In genomic region chr17:43634681-43635125, GRCh38 we compare ENCODE assay signal across 16 cellular contexts. TPM values are rescaled to one million over a fixed set of nuclear protein-coding genes. Genes with fewer than 3 reads are reported as not detected.
DNase-seq lines count a peak whose midpoint lies in the region; ATAC-seq and TF ChIP-seq lines count a peak whose summit lies in the region.
"Had no signal": no experiment of that assay in that cellular context is flagged by ENCODE, and none has a peak within 500 bp of the region (broad histone marks: within the 10 kb centered on the region; RNA-seq: fewer than 3 reads in every experiment).

No MANE protein-coding gene starts in this region.

- no peak overlapping the region; the same call in 1 of the 2 replicates for H4K91ac ChIP-seq in IMR-90 (ENCODE audit: insufficient read depth, low read depth, low read length)

- H3K4me3 ChIP-seq in IMR-90 (ENCODE audit: insufficient read depth, low read depth, low read length) = no peak overlapping the region
- H3K4me3 ChIP-seq in epithelial cell of esophagus (ENCODE audit: low read length) = no peak overlapping the region
- H3K4me3 ChIP-seq in prostate gland = no peak overlapping the region
- H3K4me3 ChIP-seq: MG63, stomach had no signal

- no peak for TF ChIP-seq RAD21 in IMR-90 (IDR thresholded peaks at IDR 0.05; ENCODE audit: low read length)

- in situ Hi-C loops in IMR-90 (cut with MboI; ENCODE audit: low sequenced_read_pairs) = no loop called here

- no peaks in the 10 kb centered on the region for H4K20me1 ChIP-seq in IMR-90 (ENCODE audit: insufficient read depth, low read length)

- peak overlapping the region in 1 of 2 experiments; percentile 10; a peak in 1 of 4 replicates for H4K8ac ChIP-seq in IMR-90 (ENCODE audit: low read depth in 2 of 2, low read length in 2 of 2)

- H3K9me1 ChIP-seq in IMR-90 (ENCODE audit: insufficient read depth, low read length) = peaks cover 3% of the 10 kb centered on the region

- dilution Hi-C loops in IMR-90 (cut with HindIII; ENCODE audit: low sequenced_read_pairs, unreplicated experiment) = no loop called here

- DNase-seq in IMR-90 (peak; percentile 53), epithelial cell of esophagus (ENCODE audit: low read depth) (peak; percentile 79), hepatic stellate cell (ENCODE audit: low spot score) (peak; percentile 35), prostate gland (ENCODE audit: low spot score) (peak; percentile 19), GM19238 (ENCODE audit: insufficient read length, low spot score) (no peak), GM20000 (ENCODE audit: low spot score) (no peak), GM10266 (ENCODE audit: extremely low spot score) (no peak)
- no peak for DNase-seq in NK-92 treated with Interleukin-12 subunit alpha and Interleukin-12 subunit beta, amount 100 ng/mL, for 24 hours (lab: John Stamatoyannopoulos, UW)
- DNase-seq: activated CD8-positive, alpha-beta T cell treated with anti-CD3 and anti-CD28 coated beads for 36 hours; effector CD4-positive, alpha-beta T cell; MG63; NCI-H2081 treated with DMSO at 0.1 percent for 48 hours; NCI-H82; SIG-M5; stomach; T1000 had no signal

- peak overlapping the region; percentile 12; the same call in 1 of the 2 replicates for H3K4me2 ChIP-seq in IMR-90 (ENCODE audit: low read depth, low read length)

- peak; percentile 56 for ATAC-seq in IMR-90 (ENCODE audit: low read depth)
- ATAC-seq: activated CD8-positive, alpha-beta T cell treated with anti-CD3 and anti-CD28 coated beads for 36 hours had no signal

- H3K14ac ChIP-seq in IMR-90 (replicated peaks; ENCODE audit: low read depth, low read length) = peak overlapping the region; percentile 81; the same call in 1 of the 2 replicates

- H4K5ac ChIP-seq in IMR-90 (ENCODE audit: low read depth, low read length) = no peak overlapping the region

- no peak overlapping the region for H3K9ac ChIP-seq in IMR-90 (ENCODE audit: low read depth, low read length)

- no peak for TF ChIP-seq POLR2A in IMR-90 (IDR thresholded peaks at IDR 0.05; ENCODE audit: low read depth, low read length)
- peak; percentile 3 for TF ChIP-seq POLR2A in prostate gland (IDR thresholded peaks at IDR 0.05)

- no peaks in the 10 kb centered on the region for H3K79me1 ChIP-seq in IMR-90 (ENCODE audit: low read depth in 1 of 2, low read length in 2 of 2)

- H2AFZ ChIP-seq in IMR-90 (replicated peaks; ENCODE audit: low read length, poor library complexity) = peak overlapping the region; percentile 74

- peak overlapping the region; percentile 78 for H3K23ac ChIP-seq in IMR-90 (ENCODE audit: low read depth, low read length)

- H2AK9ac ChIP-seq in IMR-90 (replicated peaks; ENCODE audit: low read depth, low read length, poor library complexity) = peak overlapping the region; percentile 23

- intact Hi-C loops in IMR-90 (cut with micrococcal nuclease) (no loop called here), prostate gland (cut with DNase I) (no loop called here)

- H2BK15ac ChIP-seq in IMR-90 (ENCODE audit: low read depth, low read length) = peak overlapping the region; percentile 32; the same call in 1 of the 3 replicates

- no peak overlapping the region for H2BK5ac ChIP-seq in IMR-90 (ENCODE audit: low read depth, low read length, poor library complexity, severe bottlenecking)

- TF ChIP-seq CTCF in IMR-90 (conservative IDR thresholded peaks at IDR 0.05; ENCODE audit: low read depth, low read length) = no peak
- TF ChIP-seq CTCF in epithelial cell of esophagus (IDR thresholded peaks at IDR 0.05; ENCODE audit: insufficient read depth, low read depth, low read length, missing control alignments) = no peak
- TF ChIP-seq CTCF in prostate gland (IDR thresholded peaks at IDR 0.05) = no peak
- TF ChIP-seq CTCF in GM20000 (IDR thresholded peaks at IDR 0.05; ENCODE audit: extremely low read depth, missing control alignments) = no peak
- no peak for TF ChIP-seq CTCF in GM10266 (IDR thresholded peaks at IDR 0.05; ENCODE audit: control insufficient read depth, insufficient read depth, low read depth, missing control alignments)

- 10% methylated on average over 7 of the region's 13 CpGs; no CpG with 5 or more reads in 1 of the 2 experiments for WGBS in IMR-90 (ENCODE audit: extremely low coverage in 2 of 2, insufficient read length in 1 of 2), 2 experiments
- WGBS in prostate gland = 8% methylated on average over 13 of the region's 13 CpGs

- H3K27ac ChIP-seq in IMR-90 (ENCODE audit: insufficient read depth, low read length) (no peak overlapping the region), prostate gland (peak overlapping the region; percentile 34 to 44)

- H2BK120ac ChIP-seq in IMR-90 (ENCODE audit: low read depth, low read length) = peak overlapping the region; percentile 79; the same call in 1 of the 2 replicates

- H3K36me3 ChIP-seq in IMR-90 (ENCODE audit: control insufficient read depth, insufficient read depth, low read length) = no peaks in the 10 kb centered on the region
- no peaks in the 10 kb centered on the region for H3K36me3 ChIP-seq in prostate gland
- H3K36me3 ChIP-seq: MG63, stomach had no signal

- 0 out of 2 replicates have a peak overlapping the region, but pooled peaks have one; percentile 29 for H3K18ac ChIP-seq in IMR-90 (ENCODE audit: low read depth, low read length)

- H2AK5ac ChIP-seq in IMR-90 (ENCODE audit: low read depth, low read length) = 0 out of 2 replicates have a peak overlapping the region, but pooled peaks have one; percentile 29

- CTCF ChIA-PET in IMR-90 (lab: Yijun Ruan, JAX) = interaction anchor here (1.4 kb wide), 1 partner anchor 58 kb away, joined by 5 read pairs; no protein-coding TSS in a partner anchor

- POLR2A ChIA-PET in IMR-90 (lab: Charles Lee; ENCODE audit: unreplicated experiment) = no interaction called here

- no peaks in the 10 kb centered on the region for H3K9me3 ChIP-seq in IMR-90 (ENCODE audit: control insufficient read depth, insufficient read depth, low read length)
- no peaks in the 10 kb centered on the region for H3K9me3 ChIP-seq in prostate gland
- H3K9me3 ChIP-seq: MG63, stomach had no signal

- H3K4me1 ChIP-seq in IMR-90 (ENCODE audit: control insufficient read depth, insufficient read depth, low read length) = 0 out of 2 replicates have a peak, but pooled peaks cover 2% of the 10 kb centered on the region
- H3K4me1 ChIP-seq in prostate gland (replicated peaks) = peaks cover 5% of the 10 kb centered on the region

- H2BK20ac ChIP-seq in IMR-90 (ENCODE audit: low read depth, low read length) = no peak overlapping the region

- H3K4ac ChIP-seq in IMR-90 (ENCODE audit: low read depth, low read length) = no peak overlapping the region

- peaks cover 20% of the 10 kb centered on the region; the same call in 1 of the 2 replicates for H3K27me3 ChIP-seq in IMR-90 (ENCODE audit: control insufficient read depth, insufficient read depth, low read length)
- no peaks in the 10 kb centered on the region for H3K27me3 ChIP-seq in prostate gland (replicated peaks; ENCODE audit: insufficient read depth)
- H3K27me3 ChIP-seq: MG63 had no signal

- no peak overlapping the region for H3K56ac ChIP-seq in IMR-90 (ENCODE audit: extremely low read depth, insufficient read depth, low read length)

- no TSS peak for BruUV-seq in IMR-90 (replicated peaks; lab: Mats Ljungman, UMichigan)

TF ChIP-seq in IMR-90, 13 proteins besides CTCF, POLR2A, EP300 and RAD21:
- TF ChIP-seq BHLHE40 (IDR thresholded peaks at IDR 0.05; ENCODE audit: low read depth, low read length) = 0 out of 2 replicates have a peak, but pooled peaks have one; percentile 21
- no peak for TF ChIP-seq ELK1 (IDR thresholded peaks at IDR 0.05; ENCODE audit: borderline replicate concordance, low read depth, low read length)
- TF ChIP-seq MAZ (IDR thresholded peaks at IDR 0.05; ENCODE audit: borderline replicate concordance, low read depth, low read length) = no peak
- no peak for TF ChIP-seq RFX5 (IDR thresholded peaks at IDR 0.05; ENCODE audit: low read depth, low read length)

RNA-seq across cellular contexts. Expression of gene MEOX1, which starts 27.0 kb away (rescaled TPM):
- 0.72 and 0.83 TPM in 2 replicates for total RNA-seq in IMR-90 (2012; rRNA removed)
- 0.48 and 0.52 TPM in 2 replicates for polyA plus RNA-seq in IMR-90 (2012; rRNA removed)
- polyA plus RNA-seq in IMR-90 (2012; cell fraction: cytosol; rRNA removed) = 0.40 and 0.52 TPM in 2 replicates
- 0.32 and 0.38 TPM in 2 replicates for polyA plus RNA-seq in IMR-90 (2012; cell fraction: nucleus; rRNA removed; ENCODE audit: low replicate concordance)
- total RNA-seq in prostate gland = 1 to 10 TPM; 3.4 to 6.1 TPM

Comparison
In these comparisons a context has a peak if more than half of its experiments do, and no peak if none do; other contexts are left out.
1. DNase-seq: peak in IMR-90 (single experiment), epithelial cell of esophagus (single experiment), hepatic stellate cell (single experiment) and prostate gland (single experiment); none in GM19238 (single experiment), GM20000 (single experiment), NK-92 treated with Interleukin-12 subunit alpha and Interleukin-12 subunit beta, amount 100 ng/mL, for 24 hours (single experiment) and GM10266 (single experiment).